In the genomic region with DNA sequence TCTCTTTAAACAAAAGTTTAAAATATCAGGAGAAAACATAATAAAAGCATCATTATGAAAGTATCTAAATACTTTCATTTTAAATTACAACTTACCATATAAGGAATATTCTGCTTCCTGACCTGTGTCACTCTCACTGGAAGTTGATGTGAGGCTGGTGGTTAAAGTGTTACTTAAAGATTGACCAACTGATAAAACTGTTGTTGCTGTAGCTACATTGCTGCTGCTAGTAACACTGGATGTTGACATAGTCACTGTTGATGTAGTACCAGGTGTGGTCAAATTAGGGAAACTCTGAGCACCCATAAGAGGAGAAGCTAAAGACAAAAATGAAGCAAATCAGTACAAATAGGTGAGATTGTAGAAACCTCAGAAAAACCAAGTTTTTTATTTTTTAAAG, we compare ENCODE assay signal across 1 cellular context.
TF ChIP-seq lines count a peak whose summit lies in the region.

No MANE protein-coding gene starts in this region.

TF ChIP-seq in GM23338, 12 proteins besides CTCF, POLR2A, EP300 and RAD21 (continued from another document):
- TF ChIP-seq, protein P1, sequence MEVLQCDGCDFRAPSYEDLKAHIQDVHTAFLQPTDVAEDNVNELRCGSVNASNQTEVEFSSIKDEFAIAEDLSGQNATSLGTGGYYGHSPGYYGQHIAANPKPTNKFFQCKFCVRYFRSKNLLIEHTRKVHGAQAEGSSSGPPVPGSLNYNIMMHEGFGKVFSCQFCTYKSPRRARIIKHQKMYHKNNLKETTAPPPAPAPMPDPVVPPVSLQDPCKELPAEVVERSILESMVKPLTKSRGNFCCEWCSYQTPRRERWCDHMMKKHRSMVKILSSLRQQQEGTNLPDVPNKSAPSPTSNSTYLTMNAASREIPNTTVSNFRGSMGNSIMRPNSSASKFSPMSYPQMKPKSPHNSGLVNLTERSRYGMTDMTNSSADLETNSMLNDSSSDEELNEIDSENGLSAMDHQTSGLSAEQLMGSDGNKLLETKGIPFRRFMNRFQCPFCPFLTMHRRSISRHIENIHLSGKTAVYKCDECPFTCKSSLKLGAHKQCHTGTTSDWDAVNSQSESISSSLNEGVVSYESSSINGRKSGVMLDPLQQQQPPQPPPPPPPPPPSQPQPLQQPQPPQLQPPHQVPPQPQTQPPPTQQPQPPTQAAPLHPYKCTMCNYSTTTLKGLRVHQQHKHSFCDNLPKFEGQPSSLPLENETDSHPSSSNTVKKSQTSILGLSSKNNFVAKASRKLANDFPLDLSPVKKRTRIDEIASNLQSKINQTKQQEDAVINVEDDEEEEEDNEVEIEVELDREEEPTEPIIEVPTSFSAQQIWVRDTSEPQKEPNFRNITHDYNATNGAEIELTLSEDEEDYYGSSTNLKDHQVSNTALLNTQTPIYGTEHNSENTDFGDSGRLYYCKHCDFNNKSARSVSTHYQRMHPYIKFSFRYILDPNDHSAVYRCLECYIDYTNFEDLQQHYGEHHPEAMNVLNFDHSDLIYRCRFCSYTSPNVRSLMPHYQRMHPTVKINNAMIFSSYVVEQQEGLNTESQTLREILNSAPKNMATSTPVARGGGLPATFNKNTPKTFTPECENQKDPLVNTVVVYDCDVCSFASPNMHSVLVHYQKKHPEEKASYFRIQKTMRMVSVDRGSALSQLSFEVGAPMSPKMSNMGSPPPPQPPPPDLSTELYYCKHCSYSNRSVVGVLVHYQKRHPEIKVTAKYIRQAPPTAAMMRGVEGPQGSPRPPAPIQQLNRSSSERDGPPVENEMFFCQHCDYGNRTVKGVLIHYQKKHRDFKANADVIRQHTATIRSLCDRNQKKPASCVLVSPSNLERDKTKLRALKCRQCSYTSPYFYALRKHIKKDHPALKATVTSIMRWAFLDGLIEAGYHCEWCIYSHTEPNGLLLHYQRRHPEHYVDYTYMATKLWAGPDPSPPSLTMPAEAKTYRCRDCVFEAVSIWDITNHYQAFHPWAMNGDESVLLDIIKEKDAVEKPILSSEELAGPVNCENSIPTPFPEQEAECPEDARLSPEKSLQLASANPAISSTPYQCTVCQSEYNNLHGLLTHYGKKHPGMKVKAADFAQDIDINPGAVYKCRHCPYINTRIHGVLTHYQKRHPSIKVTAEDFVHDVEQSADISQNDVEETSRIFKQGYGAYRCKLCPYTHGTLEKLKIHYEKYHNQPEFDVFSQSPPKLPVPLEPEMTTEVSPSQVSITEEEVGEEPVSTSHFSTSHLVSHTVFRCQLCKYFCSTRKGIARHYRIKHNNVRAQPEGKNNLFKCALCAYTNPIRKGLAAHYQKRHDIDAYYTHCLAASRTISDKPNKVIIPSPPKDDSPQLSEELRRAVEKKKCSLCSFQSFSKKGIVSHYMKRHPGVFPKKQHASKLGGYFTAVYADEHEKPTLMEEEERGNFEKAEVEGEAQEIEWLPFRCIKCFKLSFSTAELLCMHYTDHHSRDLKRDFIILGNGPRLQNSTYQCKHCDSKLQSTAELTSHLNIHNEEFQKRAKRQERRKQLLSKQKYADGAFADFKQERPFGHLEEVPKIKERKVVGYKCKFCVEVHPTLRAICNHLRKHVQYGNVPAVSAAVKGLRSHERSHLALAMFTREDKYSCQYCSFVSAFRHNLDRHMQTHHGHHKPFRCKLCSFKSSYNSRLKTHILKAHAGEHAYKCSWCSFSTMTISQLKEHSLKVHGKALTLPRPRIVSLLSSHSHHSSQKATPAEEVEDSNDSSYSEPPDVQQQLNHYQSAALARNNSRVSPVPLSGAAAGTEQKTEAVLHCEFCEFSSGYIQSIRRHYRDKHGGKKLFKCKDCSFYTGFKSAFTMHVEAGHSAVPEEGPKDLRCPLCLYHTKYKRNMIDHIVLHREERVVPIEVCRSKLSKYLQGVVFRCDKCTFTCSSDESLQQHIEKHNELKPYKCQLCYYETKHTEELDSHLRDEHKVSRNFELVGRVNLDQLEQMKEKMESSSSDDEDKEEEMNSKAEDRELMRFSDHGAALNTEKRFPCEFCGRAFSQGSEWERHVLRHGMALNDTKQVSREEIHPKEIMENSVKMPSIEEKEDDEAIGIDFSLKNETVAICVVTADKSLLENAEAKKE (CRISPR knock-in tag; IDR thresholded peaks at IDR 0.05): no peak
